ENCODE assay signal across 10 cellular contexts in the genomic region with DNA sequence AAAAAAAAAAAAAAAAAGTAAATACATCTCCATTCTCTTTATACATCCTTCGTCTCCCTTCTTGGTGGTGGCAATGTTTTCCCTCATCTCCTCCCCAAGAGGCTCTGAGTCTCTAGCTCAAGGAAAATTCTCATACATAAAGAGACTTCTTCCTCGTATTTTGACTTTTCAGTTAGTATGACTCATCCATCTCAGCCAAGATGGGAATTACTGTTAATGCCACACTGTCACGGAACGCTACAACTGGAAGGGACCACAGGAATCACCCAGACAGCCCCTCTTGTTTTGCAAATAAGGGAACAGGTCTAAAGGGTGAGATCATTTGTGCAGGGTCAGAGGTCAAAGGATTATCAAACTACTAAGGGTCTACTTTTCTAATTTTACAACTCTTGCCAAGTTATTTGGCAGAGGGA. TPM values are rescaled to one million over a fixed set of nuclear protein-coding genes. Genes with fewer than 3 reads are reported as not detected.
DNase-seq lines count a peak whose midpoint lies in the region; ATAC-seq and TF ChIP-seq lines count a peak whose summit lies in the region.
"Had no signal": no experiment of that assay in that cellular context is flagged by ENCODE, and none has a peak within 500 bp of the region (broad histone marks: within the 10 kb centered on the region; RNA-seq: fewer than 3 reads in every experiment).

No MANE protein-coding gene starts in this region.

- POLR2A ChIA-PET in A673 (lab: Charles Lee; ENCODE audit: low non-redundant PET): no interaction called here
- POLR2A ChIA-PET in HEK293 (lab: Yijun Ruan, JAX): interaction anchor here (0.6 to 2.5 kb wide), 4 partner anchors 19 to 1775 kb away, joined by 3 to 15 read pairs (median 6); partner anchors contain the start of gene NFE2L2

- 23 to 36% (median 31%) methylated on average over 4 of the region's 4 CpGs for WGBS in adrenal gland, 4 donors
- 47% methylated on average over 4 of the region's 4 CpGs for WGBS in right lobe of liver (ENCODE audit: insufficient coverage, low coverage, low lambda C conversion rate, missing lambda C conversion rate)

- intact Hi-C loops in A673 (cut with micrococcal nuclease; ENCODE audit: unreplicated experiment) (no loop called here), adrenal gland (cut with DNase I) (no loop called here), right lobe of liver (cut with DNase I) (no loop called here)

- CTCF ChIA-PET in A673 (lab: Charles Lee): no interaction called here
- CTCF ChIA-PET in HEK293 (lab: Yijun Ruan, JAX): interaction anchor here (0.9 kb wide), 1 partner anchor 51 kb away, joined by 3 read pairs; no protein-coding TSS in a partner anchor

- DNase-seq in A673 (ENCODE audit: low spot score): peak; percentile 78
- DNase-seq in adrenal gland: no peak
- DNase-seq in right lobe of liver: no peak
- DNase-seq in DMS 273 (lab: John Stamatoyannopoulos, UW; ENCODE audit: unreplicated experiment): no peak
- DNase-seq in activated CD8-positive, alpha-beta memory T cell treated with anti-CD3 and anti-CD28 coated beads, Interleukin-2, amount 50 U/mL, for 4 hours: no peak
- no peak for DNase-seq in NCI-H1105 treated with DMSO at 0.1 percent for 48 hours (lab: John Stamatoyannopoulos, UW)
- DNase-seq: dorsolateral prefrontal cortex, NCI-H1694 had no signal

- H3K36me3 ChIP-seq in A673 (ENCODE audit: insufficient read depth, low read length, poor library complexity, severe bottlenecking) (no peaks in the 10 kb centered on the region), HEK293 (ENCODE audit: control insufficient read depth in 2 of 2, insufficient read depth in 1 of 2, low read length in 2 of 2) (no peaks in the 10 kb centered on the region; a peak in 1 of 3 replicates), adrenal gland (replicated peaks in 1 of 2) (no peaks in the 10 kb centered on the region), right lobe of liver (peaks cover 0 to 8% (median 0%) of the 10 kb centered on the region in 4 donors)

- H3K4me3 ChIP-seq in A673 (ENCODE audit: low read depth, low read length, poor library complexity, severe bottlenecking) (no peak overlapping the region), HEK293 (ENCODE audit: low read depth, low read length) (no peak overlapping the region), adrenal gland (no peak overlapping the region), right lobe of liver (no peak overlapping the region)
- H3K4me3 ChIP-seq: dorsolateral prefrontal cortex had no signal

- TF ChIP-seq CTCF in A673 (conservative IDR thresholded peaks at IDR 0.05; ENCODE audit: low read depth, low read length) (no peak), HEK293 (tag by site-specific recombination; IDR thresholded peaks at IDR 0.05) (no peak), adrenal gland (IDR thresholded peaks at IDR 0.05) (no peak), right lobe of liver (IDR thresholded peaks at IDR 0.05) (no peak)

- TF ChIP-seq POLR2A in adrenal gland (IDR thresholded peaks at IDR 0.05): no peak
- no peak for TF ChIP-seq POLR2A in right lobe of liver (IDR thresholded peaks at IDR 0.05)

- ATAC-seq in right lobe of liver (peak in 2 of 4 donors; percentile 5 to 32), GM18511 (IDR thresholded peaks at IDR 0.05; ENCODE audit: unreplicated experiment) (no peak)

- H3K9me3 ChIP-seq in A673 (ENCODE audit: low read depth, low read length, poor library complexity, severe bottlenecking) (no peaks in the 10 kb centered on the region), HEK293 (ENCODE audit: control insufficient read depth, insufficient read depth, low read depth, low read length) (no peaks in the 10 kb centered on the region), adrenal gland (replicated peaks in 1 of 3) (no peaks in the 10 kb centered on the region), right lobe of liver (no peaks in the 10 kb centered on the region)

- peaks cover 61% of the 10 kb centered on the region for H3K4me1 ChIP-seq in A673 (ENCODE audit: insufficient read depth, low read length, poor library complexity, severe bottlenecking)
- peaks cover 28% of the 10 kb centered on the region for H3K4me1 ChIP-seq in HEK293 (ENCODE audit: control insufficient read depth, insufficient read depth, low read length)
- peaks cover 66 to 91% of the 10 kb centered on the region in 2 donors for H3K4me1 ChIP-seq in adrenal gland (replicated peaks in 1 of 2)
- H3K4me1 ChIP-seq in right lobe of liver: peaks cover 0 to 80% (median 33%) of the 10 kb centered on the region in 4 donors

- H3K27me3 ChIP-seq in A673 (replicated peaks; ENCODE audit: insufficient read depth, low read depth, low read length, poor library complexity) (no peaks in the 10 kb centered on the region), adrenal gland (no peaks in the 10 kb centered on the region), right lobe of liver (no peaks in the 10 kb centered on the region)
- H3K27me3 ChIP-seq: dorsolateral prefrontal cortex had no signal

- H3K27ac ChIP-seq in A673 (ENCODE audit: low read depth, low read length, poor library complexity, severe bottlenecking) (peak overlapping the region; percentile 68), HEK293 (ENCODE audit: extremely low read depth, low read depth, low read length) (no peak overlapping the region), adrenal gland (peak overlapping the region in 4 of 5 donors; percentile 15 to 88 (median 58)), right lobe of liver (peak overlapping the region in 2 of 3 donors; percentile 50 to 51)

- no TSS peak for BruUV-seq in A673 (replicated peaks; lab: Mats Ljungman, UMichigan)

TF ChIP-seq in HEK293, 187 proteins besides CTCF, POLR2A, EP300 and RAD21 (continues in another document):
- TF ChIP-seq KLF16 (tag by site-specific recombination; IDR thresholded peaks at IDR 0.05) (no peak), ZFHX2 (tag by site-specific recombination; conservative IDR thresholded peaks at IDR 0.05) (no peak), ZNF768 (tag by site-specific recombination; IDR thresholded peaks at IDR 0.05) (no peak), ZNF664 (tag by site-specific recombination; IDR thresholded peaks at IDR 0.05) (peak; percentile 88), OSR2 (tag by site-specific recombination; IDR thresholded peaks at IDR 0.05) (no peak), MZF1 (tag by site-specific recombination; IDR thresholded peaks at IDR 0.05; ENCODE audit: borderline replicate concordance) (no peak), ZNF202 (tag by site-specific recombination; IDR thresholded peaks at IDR 0.05; ENCODE audit: borderline replicate concordance) (no peak), ZNF707 (tag by site-specific recombination; IDR thresholded peaks at IDR 0.05) (no peak), ZNF114 (tag by site-specific recombination; IDR thresholded peaks at IDR 0.05) (no peak), ZNF837 (tag by site-specific recombination; IDR thresholded peaks at IDR 0.05) (no peak), ZNF292 (tag by site-specific recombination; IDR thresholded peaks at IDR 0.05; ENCODE audit: borderline replicate concordance, low read depth) (no peak), GLI2 (tag by site-specific recombination; IDR thresholded peaks at IDR 0.05; ENCODE audit: borderline replicate concordance, low read depth) (no peak), ZNF76 (tag by site-specific recombination; IDR thresholded peaks at IDR 0.05; ENCODE audit: borderline replicate concordance, low read depth) (no peak), ZNF585B (tag by site-specific recombination; IDR thresholded peaks at IDR 0.05) (no peak), ZNF248 (tag by site-specific recombination; IDR thresholded peaks at IDR 0.05) (no peak), ATF2 (tag by site-specific recombination; IDR thresholded peaks at IDR 0.05; ENCODE audit: low read depth) (no peak), ZNF239 (tag by site-specific recombination; IDR thresholded peaks at IDR 0.05) (no peak), ZNF19 (tag by site-specific recombination; IDR thresholded peaks at IDR 0.05; ENCODE audit: low read depth) (no peak), ZFP37 (tag by site-specific recombination; IDR thresholded peaks at IDR 0.05) (no peak)
- TF ChIP-seq, protein P1, sequence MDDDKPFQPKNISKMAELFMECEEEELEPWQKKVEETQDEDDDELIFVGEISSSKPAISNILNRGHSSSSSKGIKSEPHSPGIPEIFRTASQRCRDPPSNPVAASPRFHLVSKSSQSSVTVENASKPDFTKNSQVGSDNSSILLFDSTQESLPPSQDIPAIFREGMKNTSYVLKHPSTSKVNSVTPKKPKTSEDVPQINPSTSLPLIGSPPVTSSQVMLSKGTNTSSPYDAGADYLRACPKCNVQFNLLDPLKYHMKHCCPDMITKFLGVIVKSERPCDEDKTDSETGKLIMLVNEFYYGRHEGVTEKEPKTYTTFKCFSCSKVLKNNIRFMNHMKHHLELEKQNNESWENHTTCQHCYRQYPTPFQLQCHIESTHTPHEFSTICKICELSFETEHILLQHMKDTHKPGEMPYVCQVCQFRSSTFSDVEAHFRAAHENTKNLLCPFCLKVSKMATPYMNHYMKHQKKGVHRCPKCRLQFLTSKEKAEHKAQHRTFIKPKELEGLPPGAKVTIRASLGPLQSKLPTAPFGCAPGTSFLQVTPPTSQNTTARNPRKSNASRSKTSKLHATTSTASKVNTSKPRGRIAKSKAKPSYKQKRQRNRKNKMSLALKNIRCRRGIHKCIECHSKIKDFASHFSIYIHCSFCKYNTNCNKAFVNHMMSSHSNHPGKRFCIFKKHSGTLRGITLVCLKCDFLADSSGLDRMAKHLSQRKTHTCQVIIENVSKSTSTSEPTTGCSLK (tag by site-specific recombination; IDR thresholded peaks at IDR 0.05): no peak

RNA-seq across cellular contexts. Expression of gene NFE2L2, which starts 19.5 kb away (rescaled TPM):
- total RNA-seq in A673 (2021): 72.7 and 80.0 TPM in 2 replicates
- 100 to 1,000 TPM in 2 of 8 donors, 10 to 100 TPM in 6; 54.4 to 119 (median 82.4) TPM for total RNA-seq in adrenal gland
- polyA plus RNA-seq in adrenal gland: 10 to 100 TPM; 41.1 to 87.6 (median 52.7) TPM
- 10 to 100 TPM; 27.9 to 83.6 (median 35.6) TPM for total RNA-seq in right lobe of liver

RNA-seq across cellular contexts. Expression of gene HNRNPA3, which starts 32.4 kb away (rescaled TPM):
- total RNA-seq in A673 (2021): 454 and 462 TPM in 2 replicates
- total RNA-seq in adrenal gland: 100 to 1,000 TPM in 4 of 8 donors, 10 to 100 TPM in 4; 22.6 to 131 (median 70.2) TPM
- polyA plus RNA-seq in adrenal gland: 100 to 1,000 TPM; 175 to 223 (median 212) TPM
- 10 to 100 TPM; 22.4 to 70.4 (median 54.8) TPM for total RNA-seq in right lobe of liver
